In the genomic region with DNA sequence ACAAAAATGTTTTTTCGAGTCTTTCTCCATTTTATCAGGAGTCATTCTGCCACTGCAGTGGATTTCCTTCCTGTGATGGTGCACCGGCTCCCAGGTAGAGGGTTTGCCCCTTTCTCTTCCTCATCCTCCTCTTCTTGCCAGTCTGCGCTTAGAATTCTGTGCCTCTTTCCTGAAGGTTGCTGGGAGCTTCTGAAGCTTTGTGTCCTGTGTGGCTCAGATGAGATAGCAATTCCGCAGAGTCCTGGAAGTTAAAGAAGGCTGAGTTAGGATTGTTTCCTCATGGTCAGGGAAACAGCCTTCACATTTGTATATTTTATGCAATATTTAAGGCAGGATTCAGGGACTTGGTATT, we compare ENCODE assay signal across 9 cellular contexts. TPM values are rescaled to one million over a fixed set of nuclear protein-coding genes. Genes with fewer than 3 reads are reported as not detected.
A peak's percentile ranks its signal among the peaks of the same experiment; 100 is the strongest.
DNase-seq lines count a peak whose midpoint lies in the region; FAIRE-seq and TF ChIP-seq lines count a peak whose summit lies in the region.
"Had no signal": no experiment of that assay in that cellular context is flagged by ENCODE, and none has a peak within 500 bp of the region (broad histone marks: within the 10 kb centered on the region; RNA-seq: fewer than 3 reads in every experiment).

No MANE protein-coding gene starts in this region.

- no peak for TF ChIP-seq CTCF in astrocyte of the spinal cord (IDR thresholded peaks at IDR 0.05; ENCODE audit: low read depth, low read length)
- no peak for TF ChIP-seq CTCF in kidney (IDR thresholded peaks at IDR 0.05; ENCODE audit: borderline replicate concordance, extremely low read depth, insufficient read depth)
- no peak for TF ChIP-seq CTCF in smooth muscle cell (IDR thresholded peaks at IDR 0.05; ENCODE audit: borderline replicate concordance, insufficient read depth, poor library complexity, severe bottlenecking)

- no peak for FAIRE-seq in kidney (lab: Jason Lieb, UNC)

- H3K4me2 ChIP-seq in smooth muscle cell = peak overlapping the region; percentile 79

- H4K20me1 ChIP-seq in smooth muscle cell (ENCODE audit: low read depth) = no peaks in the 10 kb centered on the region

- whole genome bisulfite sequencing in smooth muscle cell (ENCODE audit: low lambda C conversion rate) = 43% methylated on average over 4 of the region's 4 CpGs

- H3K79me2 ChIP-seq in smooth muscle cell (ENCODE audit: low read depth) = no peaks in the 10 kb centered on the region

- H3F3A ChIP-seq in smooth muscle cell (ENCODE audit: low read depth) = no peaks in the 10 kb centered on the region

- in situ Hi-C loops in astrocyte of the spinal cord (cut with HindIII; ENCODE audit: low sequenced_read_pairs) = no loop called here

- H3K9me3 ChIP-seq in HUES6 (ENCODE audit: control insufficient read depth, insufficient read depth, low read depth, low read length) (no peaks in the 10 kb centered on the region), kidney (ENCODE audit: control insufficient read depth in 1 of 2, low read length in 2 of 2) (no peaks in the 10 kb centered on the region), smooth muscle cell (replicated peaks; ENCODE audit: low read depth) (no peaks in the 10 kb centered on the region)

- H3K9ac ChIP-seq in HUES6 (ENCODE audit: low read length) (no peak overlapping the region), kidney (ENCODE audit: low read length in 2 of 2) (no peak overlapping the region), smooth muscle cell (ENCODE audit: low read depth) (peak overlapping the region; percentile 76)

- H3K4me1 ChIP-seq in HUES6 (ENCODE audit: control insufficient read depth, insufficient read depth, low read length) = no peaks in the 10 kb centered on the region
- H3K4me1 ChIP-seq in kidney (ENCODE audit: control insufficient read depth in 1 of 2, insufficient read depth in 1 of 2, low read depth in 1 of 2, low read length in 2 of 2) = no peaks in the 10 kb centered on the region
- no peaks in the 10 kb centered on the region for H3K4me1 ChIP-seq in smooth muscle cell (ENCODE audit: low read depth)

- H3K27me3 ChIP-seq in HUES6 (ENCODE audit: control insufficient read depth, insufficient read depth, low read length) (no peaks in the 10 kb centered on the region), smooth muscle cell (ENCODE audit: low read depth) (no peaks in the 10 kb centered on the region)

- intact Hi-C loops in kidney (cut with DNase I) = no loop called here

- no peak overlapping the region for H3K27ac ChIP-seq in HUES6 (ENCODE audit: low read depth, low read length)
- no peak overlapping the region for H3K27ac ChIP-seq in kidney (ENCODE audit: low read depth in 2 of 2, low read length in 2 of 2)
- H3K27ac ChIP-seq in smooth muscle cell (ENCODE audit: low read depth) = peak overlapping the region; percentile 17

- DNase-seq in astrocyte of the spinal cord (ENCODE audit: low read depth, low spot score) = no peak
- no peak for DNase-seq in kidney
- DNase-seq in smooth muscle cell (lab: John Stamatoyannopoulos, UW; ENCODE audit: unreplicated experiment) = no peak
- no peak for DNase-seq in NCI-H510A (lab: John Stamatoyannopoulos, UW)
- no peak for DNase-seq in NCI-H1105 (lab: John Stamatoyannopoulos, UW)
- no peak for DNase-seq in activated naive CD4-positive, alpha-beta T cell (lab: John Stamatoyannopoulos, UW)
- no peak for DNase-seq in activated CD4-positive, alpha-beta T cell treated with anti-CD3 and anti-CD28 coated beads for 4 hours
- DNase-seq: effector CD4-positive, alpha-beta T cell had no signal

- H3K36me3 ChIP-seq in HUES6 (ENCODE audit: control insufficient read depth, insufficient read depth, low read length) (no peaks in the 10 kb centered on the region), kidney (ENCODE audit: control insufficient read depth in 1 of 2, insufficient read depth in 2 of 2, low read length in 2 of 2) (no peaks in the 10 kb centered on the region), smooth muscle cell (ENCODE audit: low read depth) (no peaks in the 10 kb centered on the region)

- peak overlapping the region; percentile 49 for H3K4me3 ChIP-seq in HUES6 (ENCODE audit: low read depth, low read length)
- peak overlapping the region; percentile 43 for H3K4me3 ChIP-seq in astrocyte of the spinal cord (ENCODE audit: low read depth, low read length)
- peak overlapping the region; percentile 41 to 49 for H3K4me3 ChIP-seq in kidney (ENCODE audit: low read length in 2 of 2)
- H3K4me3 ChIP-seq in smooth muscle cell = peak overlapping the region; percentile 41

- peak overlapping the region; percentile 3 for H2AFZ ChIP-seq in smooth muscle cell (ENCODE audit: low read depth)

RNA-seq across cellular contexts. Expression of a gene that starts 0.3 kb away (rescaled TPM):
- total RNA-seq in kidney (9.6 TPM), smooth muscle cell (0.13 and 1.8 TPM in 2 replicates)
- polyA plus RNA-seq in kidney (ENCODE audit: insufficient read depth, low read depth, low replicate concordance) (6.9 TPM), smooth muscle cell (0.82 and 2.0 TPM in 2 replicates)

RNA-seq across cellular contexts. Expression of a gene that starts 8.4 kb away (rescaled TPM):
- total RNA-seq in kidney (not detected), smooth muscle cell (not detected in 2 replicates)
- polyA plus RNA-seq in kidney (ENCODE audit: insufficient read depth, low read depth, low replicate concordance) (not detected), smooth muscle cell (not detected in 2 replicates)

RNA-seq across cellular contexts. Expression of a gene that starts 11.7 kb away (rescaled TPM):
- total RNA-seq in kidney = 25.2 TPM
- 37.4 TPM for polyA plus RNA-seq in kidney (ENCODE audit: insufficient read depth, low read depth, low replicate concordance)
- total RNA-seq in smooth muscle cell = 3.0 TPM in 1 of 2 replicates, not detected in the other
- polyA plus RNA-seq in smooth muscle cell = 0.33 and 0.34 TPM in 2 replicates

RNA-seq across cellular contexts. Expression of a gene that starts 50.7 kb away (rescaled TPM):
- total RNA-seq in kidney (40.6 TPM), smooth muscle cell (70.9 and 77.4 TPM in 2 replicates)
- polyA plus RNA-seq in kidney (ENCODE audit: insufficient read depth, low read depth, low replicate concordance) (76.4 TPM), smooth muscle cell (75.4 and 102 TPM in 2 replicates)
